ENCODE assay signal across 35 cellular contexts in genomic region chr6:111596784-111597183, GRCh38.
"Had no signal": no experiment of that assay in that cellular context is flagged by ENCODE, and none has a peak within 500 bp of the region (broad histone marks: within the 10 kb centered on the region; RNA-seq: fewer than 3 reads in every experiment).

No MANE protein-coding gene starts in this region.

- H3K36me3 ChIP-seq: breast epithelium, SJCRH30, WERI-Rb-1 had no signal

- ATAC-seq: activated CD8-positive, alpha-beta memory T cell treated with anti-CD3 and anti-CD28 coated beads, Interleukin-2, amount 10 ng/mL, durations not matched to agents 7 days and 5 days; body of pancreas; PC-3 had no signal

- H3K27me3 ChIP-seq: body of pancreas, breast epithelium, SJCRH30 had no signal

- H3K4me3 ChIP-seq: body of pancreas, breast epithelium, SJCRH30, SK-N-MC had no signal

- H3K9ac ChIP-seq: KMS-11 had no signal

- H3K4me2 ChIP-seq: KMS-11 had no signal

- H3K9me3 ChIP-seq: body of pancreas, breast epithelium, SJCRH30 had no signal

- DNase-seq: activated CD4-positive, alpha-beta memory T cell treated with anti-CD3 and anti-CD28 coated beads, Interleukin-2, amount 10 ng/mL, durations not matched to agents 7 days and 5 days; activated CD4-positive, alpha-beta T cell treated with anti-CD3 and anti-CD28 coated beads for 1 hour; activated CD4-positive, alpha-beta T cell treated with anti-CD3 and anti-CD28 coated beads for 48 hours; activated CD4-positive, CD25-positive, alpha-beta regulatory T cell; activated CD8-positive, alpha-beta memory T cell treated with anti-CD3 and anti-CD28 coated beads for 24 hours; activated CD8-positive, alpha-beta memory T cell treated with anti-CD3 and anti-CD28 coated beads, Interleukin-2, amount 10 ng/mL, durations not matched to agents 7 days and 5 days; activated CD8-positive, alpha-beta memory T cell treated with anti-CD3 and anti-CD28 coated beads, Interleukin-2, amount 50 U/mL, for 48 hours; activated effector memory CD4-positive, alpha-beta T cell treated with Interleukin-2 at 50 U/mL for 16 hours; activated naive CD4-positive, alpha-beta T cell treated with anti-CD3 and anti-CD28 coated beads, Interleukin-2, amount 10 ng/mL, durations not matched to agents 7 days and 5 days; activated naive CD8-positive, alpha-beta T cell treated with anti-CD3 and anti-CD28 coated beads, Interleukin-2, amount 10 ng/mL, durations not matched to agents 7 days and 5 days; activated T-cell treated with anti-CD3 and anti-CD28 coated beads, Interleukin-2, amount 50 U/mL, for 48 hours; body of pancreas; caudate nucleus; cerebellar nuclear complex; MM.1S; MV-4-11; NCI-H1092 treated with DMSO at 0.1 percent for 48 hours; NCI-H146; NCI-H187; NCI-H2029 treated with DMSO at 0.1 percent for 48 hours; NCI-H2107; NCI-H2171; NCI-H510A; NCI-H526; NCI-H748 treated with DMSO at 0.1 percent for 48 hours; NK-92 treated with Interleukin-12 subunit alpha and Interleukin-12 subunit beta, amount 100 ng/mL, for 24 hours; PC-3; SHP77; SJCRH30; T1000; WERI-Rb-1 had no signal

- H3K27ac ChIP-seq: KMS-11, SJCRH30, SK-N-MC, WERI-Rb-1 had no signal

- FAIRE-seq: astrocyte had no signal
